ENCODE assay signal across 15 cellular contexts in the genomic region with DNA sequence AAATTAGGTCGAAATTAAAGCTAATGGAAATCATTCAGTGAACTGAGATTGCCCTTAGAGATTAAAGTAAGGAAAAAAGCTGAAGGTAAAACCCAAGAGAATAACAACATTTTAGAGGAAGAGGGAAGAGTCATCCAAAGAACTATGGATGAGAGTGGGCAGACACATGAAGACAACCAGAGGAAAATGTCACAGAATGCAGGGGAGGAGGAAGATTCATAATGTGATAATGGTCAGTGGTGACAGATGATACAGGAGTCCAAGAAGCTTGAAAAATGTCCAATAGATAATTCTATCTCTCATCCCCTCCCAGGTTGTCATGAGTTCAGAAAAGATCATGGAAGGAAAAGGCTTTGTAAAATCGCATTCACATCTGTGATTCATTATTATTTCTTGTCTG.
DNase-seq lines count a peak whose midpoint lies in the region; ATAC-seq, FAIRE-seq and TF ChIP-seq lines count a peak whose summit lies in the region.
"Had no signal": no experiment of that assay in that cellular context is flagged by ENCODE, and none has a peak within 500 bp of the region (broad histone marks: within the 10 kb centered on the region; RNA-seq: fewer than 3 reads in every experiment).

No MANE protein-coding gene starts in this region.

- no peak overlapping the region for H3K27ac ChIP-seq in IMR-90 (ENCODE audit: insufficient read depth, low read length)
- H3K27ac ChIP-seq in astrocyte (ENCODE audit: low read depth, low read length), result no peak overlapping the region
- no peak overlapping the region for H3K27ac ChIP-seq in mesendoderm (ENCODE audit: low read depth, low read length)
- H3K27ac ChIP-seq in CD8-positive, alpha-beta T cell (ENCODE audit: low read depth, low read length), result no peak overlapping the region
- no peak overlapping the region for H3K27ac ChIP-seq in uterus
- H3K27ac ChIP-seq: A549 had no signal

- BruUV-seq in IMR-90 (replicated peaks; lab: Mats Ljungman, UMichigan), result no TSS peak

- H4K8ac ChIP-seq in IMR-90 (ENCODE audit: low read depth in 2 of 2, low read length in 2 of 2) (no peak overlapping the region), mesendoderm (ENCODE audit: low read depth, low read length) (no peak overlapping the region)

- H3K79me1 ChIP-seq in IMR-90 (ENCODE audit: low read depth in 1 of 2, low read length in 2 of 2), result no peaks in the 10 kb centered on the region
- H3K79me1 ChIP-seq in mesendoderm (ENCODE audit: low read length), result no peaks in the 10 kb centered on the region

- no peak overlapping the region for H2AFZ ChIP-seq in IMR-90 (replicated peaks; ENCODE audit: low read length, poor library complexity)
- no peak overlapping the region for H2AFZ ChIP-seq in astrocyte (ENCODE audit: low read depth, low read length)
- H2AFZ ChIP-seq: GM23338 had no signal

- ATAC-seq in IMR-90 (ENCODE audit: low read depth) (no peak), GM18870 (IDR thresholded peaks at IDR 0.05; ENCODE audit: unreplicated experiment) (no peak)
- no peak for ATAC-seq in CD8-positive, alpha-beta T cell
- ATAC-seq: A549, GM23338 had no signal

- TF ChIP-seq POLR2A in IMR-90 (IDR thresholded peaks at IDR 0.05; ENCODE audit: low read depth, low read length) (no peak), uterus (IDR thresholded peaks at IDR 0.05) (no peak)

- H2BK5ac ChIP-seq in IMR-90 (ENCODE audit: low read depth, low read length, poor library complexity, severe bottlenecking), result no peak overlapping the region
- no peak overlapping the region for H2BK5ac ChIP-seq in mesendoderm (ENCODE audit: low read length)

- no peak overlapping the region for H3K14ac ChIP-seq in IMR-90 (replicated peaks; ENCODE audit: low read depth, low read length)

- H3K9me1 ChIP-seq in IMR-90 (ENCODE audit: insufficient read depth, low read length), result no peaks in the 10 kb centered on the region

- dilution Hi-C loops in IMR-90 (cut with HindIII; ENCODE audit: low sequenced_read_pairs, unreplicated experiment), result no loop called here

- H2BK20ac ChIP-seq in IMR-90 (ENCODE audit: low read depth, low read length), result no peak overlapping the region

- no peak for DNase-seq in IMR-90
- DNase-seq in astrocyte (ENCODE audit: low read depth), result no peak
- DNase-seq in mesendoderm, result no peak
- no peak for DNase-seq in urothelium cell line (ENCODE audit: low spot score)
- no peak for DNase-seq in CD8-positive, alpha-beta T cell
- no peak for DNase-seq in uterus
- DNase-seq: Caco-2; CD8-positive, alpha-beta memory T cell; DND-41; GDM1; H9 had no signal

- in situ Hi-C loops in IMR-90 (cut with MboI; ENCODE audit: low sequenced_read_pairs), result no loop called here

- no peak overlapping the region for H3K56ac ChIP-seq in IMR-90 (ENCODE audit: extremely low read depth, insufficient read depth, low read length)
- no peak overlapping the region for H3K56ac ChIP-seq in mesendoderm (ENCODE audit: low read length)

- H3K36me3 Mint-ChIP-seq in astrocyte (ENCODE audit: low read depth, unreplicated experiment), result no peaks in the 10 kb centered on the region
- no peaks in the 10 kb centered on the region for H3K36me3 Mint-ChIP-seq in CD8-positive, alpha-beta T cell
- H3K36me3 Mint-ChIP-seq: CD14-positive monocyte; CD8-positive, alpha-beta memory T cell had no signal

- no peaks in the 10 kb centered on the region for H3K36me3 ChIP-seq in IMR-90 (ENCODE audit: control insufficient read depth, insufficient read depth, low read length)
- H3K36me3 ChIP-seq in astrocyte (ENCODE audit: insufficient read depth, low read length), result no peaks in the 10 kb centered on the region
- no peaks in the 10 kb centered on the region for H3K36me3 ChIP-seq in mesendoderm (ENCODE audit: control insufficient read depth, insufficient read depth, low read length)
- no peaks in the 10 kb centered on the region for H3K36me3 ChIP-seq in CD8-positive, alpha-beta T cell (ENCODE audit: insufficient read depth, low read length)
- H3K36me3 ChIP-seq in uterus, result no peaks in the 10 kb centered on the region

- H3K4me2 ChIP-seq in IMR-90 (ENCODE audit: low read depth, low read length) (no peak overlapping the region), astrocyte (ENCODE audit: low read length) (no peak overlapping the region), mesendoderm (ENCODE audit: low read length) (no peak overlapping the region)
- H3K4me2 ChIP-seq: A549 had no signal

- H2BK15ac ChIP-seq in IMR-90 (ENCODE audit: low read depth, low read length) (0 out of 3 replicates have a peak overlapping the region, but pooled peaks have one; percentile 47), mesendoderm (replicated peaks; ENCODE audit: low read depth) (peak overlapping the region; percentile 47)

- H4K5ac ChIP-seq in IMR-90 (ENCODE audit: low read depth, low read length) (no peak overlapping the region), mesendoderm (ENCODE audit: low read length) (no peak overlapping the region)

- H3K9me3 ChIP-seq in IMR-90 (ENCODE audit: control insufficient read depth, insufficient read depth, low read length) (no peaks in the 10 kb centered on the region), astrocyte (ENCODE audit: insufficient read depth, low read depth, low read length) (no peaks in the 10 kb centered on the region), uterus (no peaks in the 10 kb centered on the region)
- H3K9me3 ChIP-seq in CD8-positive, alpha-beta T cell (ENCODE audit: low read length), result no peaks in the 10 kb centered on the region
- H3K9me3 ChIP-seq: A549 had no signal

- no peak overlapping the region for H3K4me3 Mint-ChIP-seq in astrocyte (ENCODE audit: unreplicated experiment)
- no peak overlapping the region for H3K4me3 Mint-ChIP-seq in CD8-positive, alpha-beta T cell
- H3K4me3 Mint-ChIP-seq: CD14-positive monocyte; CD8-positive, alpha-beta memory T cell; GM23338; H9 had no signal

- peaks cover 10% of the 10 kb centered on the region for H3K4me1 Mint-ChIP-seq in astrocyte (ENCODE audit: low read depth, unreplicated experiment)
- no peaks in the 10 kb centered on the region for H3K4me1 Mint-ChIP-seq in CD8-positive, alpha-beta T cell (ENCODE audit: low read depth)
- H3K4me1 Mint-ChIP-seq: CD14-positive monocyte; CD8-positive, alpha-beta memory T cell had no signal

- H3K79me2 ChIP-seq in astrocyte (ENCODE audit: insufficient read depth, low read length) (no peaks in the 10 kb centered on the region), mesendoderm (ENCODE audit: control insufficient read depth, insufficient read depth, low read length) (no peaks in the 10 kb centered on the region)

- no CpG with 5 or more reads among the region's 2 CpGs for WGBS in IMR-90 (ENCODE audit: extremely low coverage in 2 of 2, insufficient read length in 1 of 2), 2 experiments
- no CpG with 5 or more reads among the region's 2 CpGs for WGBS in mesendoderm (ENCODE audit: extremely low coverage, insufficient coverage, low lambda C conversion rate)

- no peaks in the 10 kb centered on the region for H4K20me1 ChIP-seq in IMR-90 (ENCODE audit: insufficient read depth, low read length)
- H4K20me1 ChIP-seq in astrocyte (ENCODE audit: insufficient read depth, low read length), result no peaks in the 10 kb centered on the region

- H2AK5ac ChIP-seq in IMR-90 (ENCODE audit: low read depth, low read length) (no peak overlapping the region), mesendoderm (ENCODE audit: low read length) (no peak overlapping the region)

- H3K27me3 ChIP-seq in IMR-90 (ENCODE audit: control insufficient read depth, insufficient read depth, low read length) (no peaks in the 10 kb centered on the region), astrocyte (ENCODE audit: insufficient read depth, low read length) (no peaks in the 10 kb centered on the region), mesendoderm (ENCODE audit: insufficient read depth, low read length, poor library complexity) (no peaks in the 10 kb centered on the region), uterus (no peaks in the 10 kb centered on the region)
- no peaks in the 10 kb centered on the region for H3K27me3 ChIP-seq in CD8-positive, alpha-beta T cell (ENCODE audit: insufficient read depth, low read length)

- no peak for TF ChIP-seq CTCF in IMR-90 (conservative IDR thresholded peaks at IDR 0.05; ENCODE audit: low read depth, low read length)
- no peak for TF ChIP-seq CTCF in astrocyte (IDR thresholded peaks at IDR 0.05; ENCODE audit: insufficient read depth, low read depth, low read length)
- no peak for TF ChIP-seq CTCF in CD8-positive, alpha-beta T cell (IDR thresholded peaks at IDR 0.05)
- no peak for TF ChIP-seq CTCF in uterus (IDR thresholded peaks at IDR 0.05)

- POLR2A ChIA-PET in IMR-90 (lab: Charles Lee; ENCODE audit: unreplicated experiment), result no interaction called here
- POLR2A ChIA-PET in CD8-positive, alpha-beta T cell (lab: Charles Lee), result no interaction called here

- H2BK120ac ChIP-seq in IMR-90 (ENCODE audit: low read depth, low read length) (no peak overlapping the region), mesendoderm (ENCODE audit: low read depth, low read length) (no peak overlapping the region)

- FAIRE-seq in astrocyte (lab: Jason Lieb, UNC) (peak; percentile 47), urothelium cell line (lab: Jason Lieb, UNC) (no peak)
- FAIRE-seq: A549 had no signal

- no peak overlapping the region for H3K4me3 ChIP-seq in IMR-90 (ENCODE audit: insufficient read depth, low read depth, low read length)
- no peak overlapping the region for H3K4me3 ChIP-seq in astrocyte (ENCODE audit: insufficient read depth, low read depth, low read length)
- H3K4me3 ChIP-seq in mesendoderm (ENCODE audit: low read length), result no peak overlapping the region
- H3K4me3 ChIP-seq in CD8-positive, alpha-beta T cell (ENCODE audit: low read depth, low read length), result no peak overlapping the region
- no peak overlapping the region for H3K4me3 ChIP-seq in uterus
- H3K4me3 ChIP-seq: A549, GM23338 had no signal

- no peaks in the 10 kb centered on the region for H3K9me3 Mint-ChIP-seq in astrocyte (ENCODE audit: unreplicated experiment)
- no peaks in the 10 kb centered on the region for H3K9me3 Mint-ChIP-seq in CD8-positive, alpha-beta T cell
- H3K9me3 Mint-ChIP-seq: GM23338, H9 had no signal

- no peaks in the 10 kb centered on the region for H3K27me3 Mint-ChIP-seq in astrocyte (ENCODE audit: low read depth, unreplicated experiment)
- H3K27me3 Mint-ChIP-seq in CD8-positive, alpha-beta T cell (ENCODE audit: low read depth), result peaks cover 3% of the 10 kb centered on the region

- H3K18ac ChIP-seq in IMR-90 (ENCODE audit: low read depth, low read length) (no peak overlapping the region), mesendoderm (ENCODE audit: low read length) (no peak overlapping the region)

- H3K9ac ChIP-seq in IMR-90 (ENCODE audit: low read depth, low read length), result no peak overlapping the region
- no peak overlapping the region for H3K9ac ChIP-seq in astrocyte (ENCODE audit: low read length)
- no peak overlapping the region for H3K9ac ChIP-seq in mesendoderm (ENCODE audit: low read length)

- intact Hi-C loops in IMR-90 (cut with micrococcal nuclease) (no loop called here), uterus (cut with DNase I; ENCODE audit: low total_unique reads) (no loop called here)
- intact Hi-C loops in CD8-positive, alpha-beta T cell (cut with DNase I, micrococcal nuclease), result no loop called here

- H3K4ac ChIP-seq in IMR-90 (ENCODE audit: low read depth, low read length), result no peak overlapping the region
- no peak overlapping the region for H3K4ac ChIP-seq in mesendoderm (ENCODE audit: low read depth, low read length)

- H3K4me1 ChIP-seq in IMR-90 (ENCODE audit: control insufficient read depth, insufficient read depth, low read length), result 0 out of 2 replicates have a peak, but pooled peaks cover 2% of the 10 kb centered on the region
- no peaks in the 10 kb centered on the region for H3K4me1 ChIP-seq in astrocyte (ENCODE audit: insufficient read depth, low read length)
- peaks cover 2% of the 10 kb centered on the region for H3K4me1 ChIP-seq in mesendoderm (ENCODE audit: control insufficient read depth, low read depth, low read length)
- H3K4me1 ChIP-seq in CD8-positive, alpha-beta T cell (ENCODE audit: insufficient read depth, low read length), result no peaks in the 10 kb centered on the region
- no peaks in the 10 kb centered on the region for H3K4me1 ChIP-seq in uterus
- H3K4me1 ChIP-seq: A549 had no signal

- TF ChIP-seq RAD21 in IMR-90 (IDR thresholded peaks at IDR 0.05; ENCODE audit: low read length), result no peak

- H3K27ac Mint-ChIP-seq in astrocyte (ENCODE audit: unreplicated experiment), result no peak overlapping the region
- no peak overlapping the region for H3K27ac Mint-ChIP-seq in CD8-positive, alpha-beta T cell
- H3K27ac Mint-ChIP-seq: CD14-positive monocyte; CD8-positive, alpha-beta memory T cell; GM23338; H9 had no signal

- H3K23ac ChIP-seq in IMR-90 (ENCODE audit: low read depth, low read length), result no peak overlapping the region
- no peak overlapping the region for H3K23ac ChIP-seq in mesendoderm (ENCODE audit: low read length)

- CTCF ChIA-PET in IMR-90 (lab: Yijun Ruan, JAX), result no interaction called here
- CTCF ChIA-PET in CD8-positive, alpha-beta T cell (lab: Charles Lee), result no interaction called here

- H2AK9ac ChIP-seq in IMR-90 (replicated peaks; ENCODE audit: low read depth, low read length, poor library complexity), result no peak overlapping the region

- no peak overlapping the region for H4K91ac ChIP-seq in IMR-90 (ENCODE audit: insufficient read depth, low read depth, low read length)
